ENCODE assay signal across 23 cellular contexts in the genomic region with DNA sequence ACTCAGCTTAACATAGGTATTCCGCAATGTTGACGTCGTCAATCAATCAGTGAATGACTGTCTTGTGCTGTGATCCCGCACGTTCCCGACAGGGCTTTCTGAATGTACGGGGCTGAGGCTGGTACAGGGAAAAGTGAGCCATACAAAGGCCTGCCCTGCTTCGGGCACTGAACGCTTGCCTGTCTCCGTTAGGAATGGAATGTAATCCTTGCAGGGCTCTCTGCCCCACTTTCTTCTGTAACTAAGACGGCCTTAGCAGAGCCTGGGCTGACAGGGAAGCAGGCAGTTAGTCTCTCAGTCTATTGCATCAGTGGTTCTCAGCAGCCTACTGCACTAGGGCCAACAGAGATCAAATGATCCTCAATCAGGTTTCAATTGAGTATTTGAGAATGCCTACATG. TPM values are rescaled to one million over a fixed set of nuclear protein-coding genes. Genes with fewer than 3 reads are reported as not detected.
DNase-seq lines count a peak whose midpoint lies in the region; ATAC-seq and TF ChIP-seq lines count a peak whose summit lies in the region.
"Had no signal": no experiment of that assay in that cellular context is flagged by ENCODE, and none has a peak within 500 bp of the region (broad histone marks: within the 10 kb centered on the region; RNA-seq: fewer than 3 reads in every experiment).

No MANE protein-coding gene starts in this region.

- intact Hi-C loops in sigmoid colon (cut with DNase I) (no loop called here), dorsolateral prefrontal cortex (cut with DNase I) (no loop called here)

- TF ChIP-seq POLR2A in sigmoid colon (IDR thresholded peaks at IDR 0.05), result no peak

- H3K4me3 ChIP-seq in GM23338 (no peak overlapping the region), endodermal cell (ENCODE audit: low read length) (no peak overlapping the region), sigmoid colon (no peak overlapping the region), dorsolateral prefrontal cortex (no peak overlapping the region)
- H3K4me3 ChIP-seq: GM23248 had no signal

- H3K27ac ChIP-seq in GM23338 (ENCODE audit: low read depth), result peak overlapping the region; percentile 78
- H3K27ac ChIP-seq in endodermal cell (ENCODE audit: low read depth, low read length), result no peak overlapping the region
- H3K27ac ChIP-seq in sigmoid colon, result peak overlapping the region; percentile 30 to 73 (median 42)
- H3K27ac ChIP-seq in dorsolateral prefrontal cortex, result no peak overlapping the region
- H3K27ac ChIP-seq: GM23248, KMS-11 had no signal

- no peaks in the 10 kb centered on the region for H3K9me2 ChIP-seq in GM23338 (ENCODE audit: insufficient read depth)

- no peak for TF ChIP-seq EP300 in sigmoid colon (IDR thresholded peaks at IDR 0.05)

- H3K4me1 Mint-ChIP-seq in GM23338 (no peaks in the 10 kb centered on the region), endodermal cell (no peaks in the 10 kb centered on the region), nephron progenitor cell (no peaks in the 10 kb centered on the region)

- H4K20me1 ChIP-seq in GM23338 (replicated peaks; ENCODE audit: insufficient read depth), result no peaks in the 10 kb centered on the region; the same call in 1 of the 2 replicates

- TF ChIP-seq CTCF in GM23338 (conservative IDR thresholded peaks at IDR 0.05; ENCODE audit: low read depth in 2 of 2) (no peak), endodermal cell (conservative IDR thresholded peaks at IDR 0.05) (no peak), nephron progenitor cell (IDR thresholded peaks at IDR 0.05) (no peak), sigmoid colon (IDR thresholded peaks at IDR 0.05) (no peak), dorsolateral prefrontal cortex (IDR thresholded peaks at IDR 0.05 in 54 of 56, conservative IDR thresholded peaks at IDR 0.05 in 2 of 56; ENCODE audit: low read depth in 1 of 56, partially characterized antibody in 56 of 56) (no peak)

- H3K27me3 Mint-ChIP-seq in GM23338 (ENCODE audit: insufficient read depth, low read depth, poor library complexity) (peaks cover 2% of the 10 kb centered on the region), endodermal cell (ENCODE audit: insufficient read depth) (no peaks in the 10 kb centered on the region), nephron progenitor cell (ENCODE audit: low read depth, poor library complexity) (no peaks in the 10 kb centered on the region)

- H3K9ac ChIP-seq in endodermal cell (ENCODE audit: extremely low read depth, low read length, poor library complexity, severe bottlenecking), result no peak overlapping the region
- H3K9ac ChIP-seq: GM23248, KMS-11 had no signal

- H3K79me2 ChIP-seq in GM23338 (replicated peaks; ENCODE audit: insufficient read depth), result 0 out of 2 replicates have a peak, but pooled peaks cover 4% of the 10 kb centered on the region

- H2AFZ ChIP-seq in GM23338, result no peak overlapping the region
- H2AFZ ChIP-seq: GM23248 had no signal

- H3K4me1 ChIP-seq in GM23338 (ENCODE audit: insufficient read depth) (no peaks in the 10 kb centered on the region), endodermal cell (ENCODE audit: control insufficient read depth, insufficient read depth, low read length) (no peaks in the 10 kb centered on the region), sigmoid colon (peaks cover 0 to 35% (median 10%) of the 10 kb centered on the region in 4 donors)

- no peak overlapping the region for H3K4me3 Mint-ChIP-seq in GM23338
- no peak overlapping the region for H3K4me3 Mint-ChIP-seq in endodermal cell
- no peak overlapping the region for H3K4me3 Mint-ChIP-seq in nephron progenitor cell
- H3K4me3 Mint-ChIP-seq: CD8-positive, alpha-beta T cell had no signal

- ATAC-seq in GM23338 (no peak; the same call in 2 of the 3 replicates), HG03439 (IDR thresholded peaks at IDR 0.05; ENCODE audit: unreplicated experiment) (no peak)
- ATAC-seq: CD8-positive, alpha-beta T cell; HCT116 had no signal

- H3K9me3 Mint-ChIP-seq in GM23338, result no peaks in the 10 kb centered on the region
- H3K9me3 Mint-ChIP-seq in endodermal cell, result no peaks in the 10 kb centered on the region
- no peaks in the 10 kb centered on the region for H3K9me3 Mint-ChIP-seq in nephron progenitor cell
- H3K9me3 Mint-ChIP-seq: CD8-positive, alpha-beta T cell had no signal

- DNase-seq in GM23338 (ENCODE audit: low spot score), result no peak
- no peak for DNase-seq in endodermal cell
- no peak for DNase-seq in nephron progenitor cell
- no peak for DNase-seq in sigmoid colon
- no peak for DNase-seq in dorsolateral prefrontal cortex
- no peak for DNase-seq in medulla oblongata (ENCODE audit: extremely low spot score)
- no peak for DNase-seq in NCI-H526 treated with DMSO at 0.1 percent for 48 hours (lab: John Stamatoyannopoulos, UW)
- DNase-seq: AML-193; C1 segment of cervical spinal cord; Calu3; CD8-positive, alpha-beta T cell; DMS153; GM23248; IMR-90; MV-4-11; NCI-H1105 treated with DMSO at 0.1 percent for 48 hours; NCI-H2081; NCI-H446; NCI-H526; Right ventricle myocardium superior had no signal

- H3K9me3 ChIP-seq in endodermal cell (ENCODE audit: control insufficient read depth, low read length) (no peaks in the 10 kb centered on the region), sigmoid colon (no peaks in the 10 kb centered on the region)

- peaks cover 9% of the 10 kb centered on the region; the same call in 1 of the 2 replicates for H3K36me3 ChIP-seq in GM23338 (ENCODE audit: insufficient read depth)
- peaks cover 32% of the 10 kb centered on the region for H3K36me3 ChIP-seq in endodermal cell (ENCODE audit: control insufficient read depth, insufficient read depth, low read length)
- H3K36me3 ChIP-seq in sigmoid colon, result peaks cover 0 to 29% (median 8%) of the 10 kb centered on the region in 4 donors

- no peaks in the 10 kb centered on the region for H3K27me3 ChIP-seq in GM23338 (ENCODE audit: insufficient read depth)
- H3K27me3 ChIP-seq in endodermal cell (ENCODE audit: control insufficient read depth, insufficient read depth, low read length, poor library complexity, severe bottlenecking), result no peaks in the 10 kb centered on the region
- H3K27me3 ChIP-seq in sigmoid colon, result no peaks in the 10 kb centered on the region
- no peaks in the 10 kb centered on the region for H3K27me3 ChIP-seq in dorsolateral prefrontal cortex

- WGBS in endodermal cell (ENCODE audit: insufficient coverage in 1 of 2, insufficient read length in 1 of 2), 2 experiments, result 94 to 95% methylated on average over 10 to 11 of the region's 11 CpGs
- 95 to 97% methylated on average over 11 of the region's 11 CpGs for WGBS in sigmoid colon, 2 donors

- H3K36me3 Mint-ChIP-seq in GM23338 (ENCODE audit: low read depth) (peaks cover 42% of the 10 kb centered on the region), endodermal cell (ENCODE audit: low read depth) (peaks cover 34% of the 10 kb centered on the region), nephron progenitor cell (ENCODE audit: low read depth) (peaks cover 32% of the 10 kb centered on the region)

- no peak overlapping the region for H3K4me2 ChIP-seq in GM23338
- H3K4me2 ChIP-seq: KMS-11 had no signal

- H3K27ac Mint-ChIP-seq in GM23338 (peak overlapping the region; percentile 56; the same call in 1 of the 2 replicates), endodermal cell (peak overlapping the region; percentile 30), nephron progenitor cell (peak overlapping the region; percentile 22)
- H3K27ac Mint-ChIP-seq: CD8-positive, alpha-beta T cell had no signal

- H3F3A ChIP-seq in GM23338 (replicated peaks; ENCODE audit: low read depth), result no peaks in the 10 kb centered on the region

TF ChIP-seq in GM23338, 12 proteins besides CTCF, POLR2A, EP300 and RAD21 (continues in another document):
- TF ChIP-seq ZNF114 (CRISPR knock-in tag; IDR thresholded peaks at IDR 0.05) (no peak), EZH2 (IDR thresholded peaks at IDR 0.05; ENCODE audit: low read depth, unreplicated experiment) (no peak), CREB1 (CRISPR knock-in tag; IDR thresholded peaks at IDR 0.05; ENCODE audit: low read depth) (no peak), STAT1 (IDR thresholded peaks at IDR 0.05; ENCODE audit: unreplicated experiment) (no peak)

RNA-seq across cellular contexts. Expression of a gene that starts 16.2 kb away (rescaled TPM):
- total RNA-seq in GM23338 (2014; rRNA removed; shearing (Covaris generic)), result 1.1 and 1.8 TPM in 2 replicates
- polyA plus RNA-seq in GM23338 (2016; fragmentation: Nextera tagmentation; extraction: Ambion mirVana) (0.73 and 0.84 TPM in 2 replicates), sigmoid colon (1 to 10 TPM in 2 of 3 donors, under 1 TPM in 1; 0.23 to 2.9 (median 1.2) TPM)
- total RNA-seq in endodermal cell (1 to 10 TPM; 1.7 to 2.0 TPM), sigmoid colon (100 to 1,000 TPM in 1 of 4 donors, 1 to 10 TPM in 2, under 1 TPM in 1; 0.82 to 108 (median 2.0) TPM), dorsolateral prefrontal cortex (1 to 10 TPM in 118 of 120 experiments, under 1 TPM in 2; 0.71 to 10.0 (median 3.6) TPM)
- 0.82 TPM for polyA plus RNA-seq in endodermal cell (2013, experiment 1 of 2)
- polyA plus RNA-seq in endodermal cell (2013, experiment 2 of 2), result 1.1 TPM

RNA-seq across cellular contexts. Expression of a gene that starts 24.0 kb away (rescaled TPM):
- total RNA-seq in GM23338 (2014; rRNA removed; shearing (Covaris generic)), result 69.4 and 72.5 TPM in 2 replicates
- 37.6 and 43.9 TPM in 2 replicates for polyA plus RNA-seq in GM23338 (2016; fragmentation: Nextera tagmentation; extraction: Ambion mirVana)
- 10 to 100 TPM; 43.3 to 43.9 TPM for total RNA-seq in endodermal cell
- 27.9 TPM for polyA plus RNA-seq in endodermal cell (2013, experiment 1 of 2)
- polyA plus RNA-seq in endodermal cell (2013, experiment 2 of 2), result 25.1 TPM
- 10 to 100 TPM; 12.2 to 22.1 (median 17.9) TPM for total RNA-seq in sigmoid colon
- polyA plus RNA-seq in sigmoid colon, result 10 to 100 TPM; 24.0 to 37.5 (median 26.7) TPM
- total RNA-seq in dorsolateral prefrontal cortex, result 10 to 100 TPM; 16.9 to 39.9 (median 23.3) TPM

RNA-seq across cellular contexts. Expression of a gene that starts 24.1 kb away (rescaled TPM):
- total RNA-seq in GM23338 (2014; rRNA removed; shearing (Covaris generic)), result 4.8 and 8.8 TPM in 2 replicates
- polyA plus RNA-seq in GM23338 (2016; fragmentation: Nextera tagmentation; extraction: Ambion mirVana), result 6.8 and 7.6 TPM in 2 replicates
- 1 to 10 TPM; 6.8 to 8.9 TPM for total RNA-seq in endodermal cell
- polyA plus RNA-seq in endodermal cell (2013, experiment 1 of 2), result 15.5 TPM
- 11.5 TPM for polyA plus RNA-seq in endodermal cell (2013, experiment 2 of 2)
- total RNA-seq in sigmoid colon, result 10 to 100 TPM in 3 of 4 donors, 1 to 10 TPM in 1; 7.6 to 16.6 (median 15.3) TPM
- polyA plus RNA-seq in sigmoid colon, result 10 to 100 TPM in 2 of 3 donors, 1 to 10 TPM in 1; 7.4 to 11.4 (median 10.7) TPM
- total RNA-seq in dorsolateral prefrontal cortex, result 10 to 100 TPM in 55 of 120 experiments, 1 to 10 TPM in 65; 4.4 to 14.2 (median 9.8) TPM

RNA-seq across cellular contexts. Expression of a gene that starts 56.5 kb away (rescaled TPM):
- 1.2 and 3.1 TPM in 2 replicates for total RNA-seq in GM23338 (2014; rRNA removed; shearing (Covaris generic))
- polyA plus RNA-seq in GM23338 (2016; fragmentation: Nextera tagmentation; extraction: Ambion mirVana), result 7.2 and 7.8 TPM in 2 replicates
- 10 to 100 TPM in 1 of 2 donors, 1 to 10 TPM in 1; 1.4 to 10.9 TPM for total RNA-seq in endodermal cell
- polyA plus RNA-seq in endodermal cell (2013, experiment 1 of 2), result 1.7 TPM
- 0.41 TPM for polyA plus RNA-seq in endodermal cell (2013, experiment 2 of 2)
- total RNA-seq in sigmoid colon, result 10 to 100 TPM in 2 of 4 donors, 1 to 10 TPM in 2; 9.1 to 16.8 (median 12.2) TPM
- polyA plus RNA-seq in sigmoid colon, result 10 to 100 TPM in 2 of 3 donors, 1 to 10 TPM in 1; 8.3 to 22.7 (median 13.2) TPM
- total RNA-seq in dorsolateral prefrontal cortex, result 10 to 100 TPM in 1 of 120 experiments, 1 to 10 TPM in 118, under 1 TPM in 1; 0.47 to 11.5 (median 3.9) TPM
- total RNA-seq: Calu3 had no signal

Comparison
In these comparisons a context has a peak if more than half of its experiments do, and no peak if none do; other contexts are left out.
1. H3K27ac ChIP-seq: peak in GM23338 (single experiment) and sigmoid colon (4 of 4); none in endodermal cell (single experiment) and dorsolateral prefrontal cortex (0 of 59).
2. Peak in every context shown above with its lines, with median percentiles within 50 percentile points of each other: H3K27ac Mint-ChIP-seq.